In the genomic region with DNA sequence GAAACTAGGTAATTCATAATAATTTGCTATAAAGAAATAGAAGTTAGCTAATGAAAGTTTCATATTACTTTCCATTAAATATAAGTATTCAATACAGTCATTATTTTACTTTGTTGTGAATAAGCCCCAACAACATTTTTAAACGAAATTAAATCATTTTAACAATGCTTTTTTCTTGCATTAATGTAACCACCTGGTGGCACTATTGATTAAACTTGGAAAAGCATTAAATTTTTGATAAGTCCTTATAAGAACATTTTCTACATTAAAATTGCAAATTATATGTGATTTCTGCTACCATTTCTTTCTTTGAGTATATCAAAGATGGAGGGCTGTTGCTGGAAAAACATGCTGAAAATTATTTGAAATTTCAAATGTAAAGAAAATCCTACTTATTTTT, we compare ENCODE assay signal across 17 cellular contexts.
DNase-seq lines count a peak whose midpoint lies in the region; ATAC-seq and TF ChIP-seq lines count a peak whose summit lies in the region.
"Had no signal": no experiment of that assay in that cellular context is flagged by ENCODE, and none has a peak within 500 bp of the region (broad histone marks: within the 10 kb centered on the region; RNA-seq: fewer than 3 reads in every experiment).

No MANE protein-coding gene starts in this region.

- TF ChIP-seq CTCF in cardiac muscle cell (IDR thresholded peaks at IDR 0.05; ENCODE audit: low read depth, low read length) (peak; percentile 6), heart left ventricle (IDR thresholded peaks at IDR 0.05) (peak in 4 of 12 donors; percentile 10 to 19 (median 12)), hepatocyte (IDR thresholded peaks at IDR 0.05; ENCODE audit: poor library complexity) (peak; percentile 50)

- no peaks in the 10 kb centered on the region for H3K27me3 ChIP-seq in cardiac muscle cell
- no peaks in the 10 kb centered on the region for H3K27me3 ChIP-seq in heart left ventricle
- no peaks in the 10 kb centered on the region for H3K27me3 ChIP-seq in hepatocyte
- H3K27me3 ChIP-seq: breast epithelium had no signal

- ATAC-seq in heart left ventricle (no peak), HG03025 (IDR thresholded peaks at IDR 0.05; ENCODE audit: low FRiP score, unreplicated experiment) (no peak)
- ATAC-seq: activated T-helper 17 cell treated with anti-CD3 and anti-CD28 coated beads, Interleukin-2, amount 50 U/mL, for 72 hours; HCT116; stimulated activated memory B cell treated with anti-CD40 and anti-IgM and Interleukin-4, amounts not matched to agents 10 μg/mL and 1 μg/mL and 100 μg/mL, for 72 hours had no signal

- H3K4me2 ChIP-seq in hepatocyte = no peak overlapping the region

- H4K20me1 ChIP-seq in hepatocyte (ENCODE audit: insufficient read depth, poor library complexity, severe bottlenecking) = no peaks in the 10 kb centered on the region

- H3K4me3 ChIP-seq in cardiac muscle cell (no peak overlapping the region), heart left ventricle (no peak overlapping the region), hepatocyte (no peak overlapping the region)
- H3K4me3 ChIP-seq: breast epithelium, prostate gland had no signal

- H3K9me2 ChIP-seq in hepatocyte (replicated peaks; ENCODE audit: insufficient read depth) = no peaks in the 10 kb centered on the region

- H2AFZ ChIP-seq in hepatocyte = no peak overlapping the region

- H3K4me1 ChIP-seq in cardiac muscle cell (ENCODE audit: low read depth) = no peaks in the 10 kb centered on the region
- H3K4me1 ChIP-seq in heart left ventricle = no peaks in the 10 kb centered on the region
- H3K4me1 ChIP-seq in hepatocyte (ENCODE audit: insufficient read depth) = no peaks in the 10 kb centered on the region
- H3K4me1 ChIP-seq: breast epithelium, prostate gland had no signal

- WGBS in heart left ventricle, 4 donors = 31 to 47% (median 42%) methylated on average over 1 of the region's 1 CpG
- 60% methylated on average over 1 of the region's 1 CpG for WGBS in hepatocyte (ENCODE audit: low lambda C conversion rate, missing lambda C conversion rate)

- H3K9me3 ChIP-seq in cardiac muscle cell (ENCODE audit: low read depth) (no peaks in the 10 kb centered on the region), heart left ventricle (peaks cover 0 to 5% (median 0%) of the 10 kb centered on the region in 12 donors), hepatocyte (ENCODE audit: low read depth) (no peaks in the 10 kb centered on the region)
- H3K9me3 ChIP-seq: breast epithelium, prostate gland had no signal

- TF ChIP-seq POLR2A in heart left ventricle (IDR thresholded peaks at IDR 0.05) = no peak

- H3K27ac ChIP-seq in cardiac muscle cell (no peak overlapping the region), heart left ventricle (no peak overlapping the region), hepatocyte (no peak overlapping the region), caudate nucleus (ENCODE audit: low read depth, low read length) (no peak overlapping the region)
- H3K27ac ChIP-seq: breast epithelium, prostate gland had no signal

- H3K36me3 ChIP-seq in cardiac muscle cell (no peaks in the 10 kb centered on the region), heart left ventricle (no peaks in the 10 kb centered on the region), hepatocyte (replicated peaks; ENCODE audit: insufficient read depth, low read depth) (no peaks in the 10 kb centered on the region)
- H3K36me3 ChIP-seq: breast epithelium, prostate gland had no signal

- H3K79me2 ChIP-seq in hepatocyte = no peaks in the 10 kb centered on the region

- DNase-seq in cardiac muscle cell (ENCODE audit: low read depth in 1 of 2, low spot score in 1 of 2) (peak in 1 of 2 donors; percentile 3), heart left ventricle (no peak), RKO (ENCODE audit: low spot score) (peak; percentile 19), hepatocyte (ENCODE audit: low spot score) (no peak), caudate nucleus (lab: John Stamatoyannopoulos, UW) (no peak), posterior vena cava (ENCODE audit: low spot score) (no peak), NCI-H2029 (lab: John Stamatoyannopoulos, UW) (no peak)
- DNase-seq: activated CD4-positive, alpha-beta T cell treated with anti-CD3 and anti-CD28 coated beads, Interleukin-2, amount 50 U/mL, for 48 hours; AML-193; NCI-H1436; stimulated activated CD4-positive, alpha-beta T cell treated with anti-CD3 and anti-CD28 coated beads, Interleukin-4, amount 100 ng/mL, for 1 hour had no signal

- intact Hi-C loops in heart left ventricle (cut with DNase I) (no loop called here), posterior vena cava (cut with DNase I) (no loop called here)
